In the genomic region with DNA sequence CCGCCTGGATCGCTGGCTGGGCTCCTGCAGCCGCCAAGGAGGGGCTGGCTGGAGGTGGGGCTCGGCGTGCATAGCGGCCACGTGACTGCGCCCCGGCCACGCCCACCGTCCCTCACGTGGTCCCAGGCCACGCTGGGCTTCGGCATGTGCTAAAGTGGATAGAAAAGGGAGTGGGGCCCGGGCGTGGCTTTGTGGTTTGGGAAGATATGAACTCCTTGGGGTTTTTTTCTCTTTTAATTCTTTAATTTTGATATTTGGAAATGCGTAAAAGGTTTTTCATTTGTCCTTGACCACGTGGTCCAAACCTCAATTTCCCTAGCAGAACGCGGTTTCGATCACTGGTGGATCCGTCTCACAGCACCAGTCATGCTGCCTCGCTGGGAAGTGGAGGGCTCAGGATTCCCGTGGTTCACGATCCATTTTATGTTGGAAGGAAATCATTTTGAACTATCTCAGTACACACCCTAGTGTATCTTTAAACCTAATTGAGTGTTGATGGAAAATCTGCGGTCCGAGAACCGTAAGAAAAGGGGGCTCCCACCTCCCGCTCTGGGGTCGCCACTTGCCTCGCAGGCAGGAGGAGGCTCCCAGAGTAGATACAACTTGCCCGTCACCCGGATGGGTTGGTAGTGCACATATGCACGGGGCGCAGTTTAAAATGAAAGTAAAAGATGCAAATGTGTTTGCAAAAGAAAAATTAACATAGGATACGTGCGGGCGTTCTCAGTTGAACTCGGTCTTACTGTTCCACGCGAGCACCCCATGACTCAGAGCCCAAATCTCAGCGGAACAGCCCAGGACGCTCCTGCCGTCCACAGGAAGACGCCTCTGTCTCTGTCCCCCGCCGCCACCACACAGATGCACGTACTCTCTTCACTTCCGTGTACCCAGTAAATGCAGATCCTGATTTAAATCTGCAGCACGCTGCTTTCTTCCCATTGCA, we compare ENCODE assay signal across 8 cellular contexts.
DNase-seq lines count a peak whose midpoint lies in the region; ATAC-seq and TF ChIP-seq lines count a peak whose summit lies in the region.

No MANE protein-coding gene starts in this region.

- DNase-seq in D341Med (ENCODE audit: low spot score), result peak; percentile 72
- DNase-seq in HuH-7.5 (ENCODE audit: low spot score), result peak; percentile 78
- DNase-seq in T-cell, result peak; percentile 30 to 77 (median 64)
- peak; percentile 68 for DNase-seq in activated naive CD8-positive, alpha-beta T cell treated with anti-CD3 and anti-CD28 coated beads, Interleukin-2, amount 50 U/mL, for 24 hours
- DNase-seq in left ventricle myocardium inferior, result peak; percentile 79
- peak; percentile 88 for DNase-seq in sigmoid colon
- DNase-seq in GM20000 (ENCODE audit: low spot score), result no peak

- intact Hi-C loops in left ventricle myocardium inferior (cut with micrococcal nuclease) (no loop called here), sigmoid colon (cut with DNase I) (no loop called here)

- ATAC-seq in GM21529 (IDR thresholded peaks at IDR 0.05; ENCODE audit: unreplicated experiment) (peak; percentile 89), T-cell (replicated peaks in 1 of 4) (peak; percentile 83 to 95 (median 92))
- peak; percentile 93 for ATAC-seq in activated naive CD8-positive, alpha-beta T cell treated with anti-CD3 and anti-CD28 coated beads, Interleukin-2, amount 50 U/mL, for 24 hours

- peak overlapping the region; percentile 83 to 86 (median 86) for H3K4me3 Mint-ChIP-seq in T-cell
- peak overlapping the region; percentile 83 for H3K4me3 Mint-ChIP-seq in activated naive CD8-positive, alpha-beta T cell treated with anti-CD3 and anti-CD28 coated beads, Interleukin-2, amount 50 U/mL, for 24 hours

- no peak for TF ChIP-seq EP300 in sigmoid colon (IDR thresholded peaks at IDR 0.05)

- H3K36me3 ChIP-seq in left ventricle myocardium inferior, result no peaks in the 10 kb centered on the region
- no peaks in the 10 kb centered on the region for H3K36me3 ChIP-seq in sigmoid colon

- no peaks in the 10 kb centered on the region for H3K9me3 Mint-ChIP-seq in T-cell
- H3K9me3 Mint-ChIP-seq in activated naive CD8-positive, alpha-beta T cell treated with anti-CD3 and anti-CD28 coated beads, Interleukin-2, amount 50 U/mL, for 24 hours, result no peaks in the 10 kb centered on the region

- TF ChIP-seq CTCF in left ventricle myocardium inferior (IDR thresholded peaks at IDR 0.05; ENCODE audit: borderline replicate concordance) (no peak), sigmoid colon (IDR thresholded peaks at IDR 0.05) (no peak), GM20000 (IDR thresholded peaks at IDR 0.05; ENCODE audit: extremely low read depth, missing control alignments) (no peak)

- H3K27ac ChIP-seq in left ventricle myocardium inferior (replicated peaks) (peak overlapping the region; percentile 80), sigmoid colon (peak overlapping the region; percentile 56 to 79 (median 76))

- peak overlapping the region; percentile 91 to 95 for H3K27ac Mint-ChIP-seq in T-cell
- H3K27ac Mint-ChIP-seq in activated naive CD8-positive, alpha-beta T cell treated with anti-CD3 and anti-CD28 coated beads, Interleukin-2, amount 50 U/mL, for 24 hours, result peak overlapping the region; percentile 91

- CTCF ChIA-PET in T-cell (lab: Charles Lee), result interaction anchor here in 1 of 2 donors (0.6 to 2.4 kb wide), 4 partner anchors 10 to 220 kb away, joined by 3 to 15 read pairs (median 6); no protein-coding TSS in a partner anchor

- H3K4me1 Mint-ChIP-seq in T-cell, result peaks cover 44 to 60% (median 57%) of the 10 kb centered on the region in 3 donors
- peaks cover 18% of the 10 kb centered on the region for H3K4me1 Mint-ChIP-seq in activated naive CD8-positive, alpha-beta T cell treated with anti-CD3 and anti-CD28 coated beads, Interleukin-2, amount 50 U/mL, for 24 hours

- POLR2A ChIA-PET in T-cell (lab: Charles Lee), result no interaction called here

- no peaks in the 10 kb centered on the region for H3K27me3 Mint-ChIP-seq in T-cell
- no peaks in the 10 kb centered on the region for H3K27me3 Mint-ChIP-seq in activated naive CD8-positive, alpha-beta T cell treated with anti-CD3 and anti-CD28 coated beads, Interleukin-2, amount 50 U/mL, for 24 hours

- 53 to 60% methylated on average over 50 of the region's 50 CpGs for WGBS in sigmoid colon, 2 donors

- peak overlapping the region; percentile 70 for H3K4me3 ChIP-seq in left ventricle myocardium inferior
- peak overlapping the region; percentile 20 to 49 (median 48) for H3K4me3 ChIP-seq in sigmoid colon

- H3K36me3 Mint-ChIP-seq in T-cell, result no peaks in the 10 kb centered on the region
- H3K36me3 Mint-ChIP-seq in activated naive CD8-positive, alpha-beta T cell treated with anti-CD3 and anti-CD28 coated beads, Interleukin-2, amount 50 U/mL, for 24 hours (ENCODE audit: low read depth), result no peaks in the 10 kb centered on the region

- H3K27me3 ChIP-seq in left ventricle myocardium inferior (ENCODE audit: low read depth) (no peaks in the 10 kb centered on the region), sigmoid colon (no peaks in the 10 kb centered on the region)

- H3K9me3 ChIP-seq in left ventricle myocardium inferior (replicated peaks) (no peaks in the 10 kb centered on the region), sigmoid colon (no peaks in the 10 kb centered on the region)

- no peak for TF ChIP-seq POLR2A in sigmoid colon (IDR thresholded peaks at IDR 0.05)

- H3K4me1 ChIP-seq in left ventricle myocardium inferior (peaks cover 78% of the 10 kb centered on the region), sigmoid colon (peaks cover 0 to 70% (median 58%) of the 10 kb centered on the region in 4 donors)
